33 cellular contexts compared by ENCODE assay signal in the genomic region with DNA sequence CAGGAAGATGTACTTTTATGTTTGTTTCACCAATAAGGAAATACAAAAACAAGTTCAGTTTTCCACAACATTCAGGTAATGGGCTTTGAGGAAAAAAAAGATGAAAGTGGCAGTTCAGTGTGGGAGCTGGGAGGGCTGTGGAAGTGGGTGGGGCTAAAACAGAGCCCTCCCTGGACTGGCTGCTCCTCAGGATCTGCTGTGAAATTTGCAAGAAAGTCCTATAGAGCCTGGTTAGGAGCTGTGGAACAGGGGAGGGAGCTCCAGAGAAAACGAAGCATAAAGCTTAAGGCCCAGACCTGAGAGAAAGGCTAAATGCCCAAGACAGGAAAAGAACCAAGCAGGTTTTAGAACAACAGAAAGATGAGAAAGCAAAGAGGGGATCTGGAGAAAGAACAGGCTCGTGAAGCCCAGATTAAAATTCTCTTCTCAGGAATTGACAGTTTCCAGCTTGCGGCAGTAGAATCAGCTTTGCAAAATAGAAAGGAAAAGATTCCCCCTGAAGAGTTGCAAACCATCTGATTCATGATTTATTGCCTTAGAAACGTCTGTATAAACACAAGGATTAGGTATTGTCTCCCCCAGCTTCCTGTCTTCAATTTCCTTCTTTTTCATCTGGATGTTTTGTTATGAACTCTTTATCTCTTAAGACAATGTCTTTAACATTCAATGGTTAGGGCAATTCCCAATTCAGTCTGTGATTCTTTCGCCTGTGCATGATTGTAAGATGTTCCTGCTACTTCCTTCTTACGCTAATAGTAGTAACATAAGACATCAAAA. TPM values are rescaled to one million over a fixed set of nuclear protein-coding genes. Genes with fewer than 3 reads are reported as not detected.
A peak's percentile ranks its signal among the peaks of the same experiment; 100 is the strongest.
DNase-seq lines count a peak whose midpoint lies in the region; ATAC-seq and TF ChIP-seq lines count a peak whose summit lies in the region.
"Had no signal": no experiment of that assay in that cellular context is flagged by ENCODE, and none has a peak within 500 bp of the region (broad histone marks: within the 10 kb centered on the region; RNA-seq: fewer than 3 reads in every experiment).

No MANE protein-coding gene starts in this region.

- peak overlapping the region; percentile 57 for H3K27ac ChIP-seq in C4-2B
- no peak overlapping the region for H3K27ac ChIP-seq in OCI-LY7 (ENCODE audit: low read depth, low read length, poor library complexity, severe bottlenecking)
- H3K27ac ChIP-seq: A549, esophagus muscularis mucosa, sigmoid colon, stomach, uterus had no signal

- POLR2A ChIA-PET in OCI-LY7 (lab: Charles Lee), result interaction anchor here (0.6 to 1.0 kb wide), 4 partner anchors 17 to 186 kb away, joined by 3 to 6 read pairs (median 3); no protein-coding TSS in a partner anchor

- H3K4me3 Mint-ChIP-seq in endothelial cell (ENCODE audit: unreplicated experiment), result no peak overlapping the region
- H3K4me3 Mint-ChIP-seq in mesothelial cell of epicardium, result no peak overlapping the region
- H3K4me3 Mint-ChIP-seq: activated CD8-positive, alpha-beta memory T cell treated with anti-CD3 and anti-CD28 coated beads, Interleukin-2, amount 10 ng/mL, durations not matched to agents 7 days and 5 days; CD4-positive, alpha-beta T cell; central memory CD8-positive, alpha-beta T cell; dendritic cell treated with granulocyte-macrophage colony-stimulating factor and Interleukin-4, amounts not matched to agents 40 ng/mL and 50 ng/mL, for 4 days had no signal

- CTCF ChIA-PET in OCI-LY7 (lab: Charles Lee; ENCODE audit: unreplicated experiment), result no interaction called here

- intact Hi-C loops in OCI-LY7 (cut with micrococcal nuclease; ENCODE audit: unreplicated experiment), result no loop called here
- intact Hi-C loops in Right ventricle myocardium inferior (cut with DNase I), result no loop called here

- H3K9me3 Mint-ChIP-seq in endothelial cell (ENCODE audit: unreplicated experiment), result no peaks in the 10 kb centered on the region
- H3K9me3 Mint-ChIP-seq in mesothelial cell of epicardium, result no peaks in the 10 kb centered on the region
- H3K9me3 Mint-ChIP-seq: CD4-positive, alpha-beta T cell; central memory CD8-positive, alpha-beta T cell; dendritic cell treated with granulocyte-macrophage colony-stimulating factor and Interleukin-4, amounts not matched to agents 40 ng/mL and 50 ng/mL, for 4 days had no signal

- TSS peak; percentile 7 for BruUV-seq in OCI-LY7 (replicated peaks; lab: Mats Ljungman, UMichigan)

- peaks cover 1% of the 10 kb centered on the region for H3K27me3 Mint-ChIP-seq in endothelial cell (ENCODE audit: unreplicated experiment)
- peaks cover 5% of the 10 kb centered on the region for H3K27me3 Mint-ChIP-seq in mesothelial cell of epicardium (ENCODE audit: low read depth)
- H3K27me3 Mint-ChIP-seq: dendritic cell treated with granulocyte-macrophage colony-stimulating factor and Interleukin-4, amounts not matched to agents 40 ng/mL and 50 ng/mL, for 4 days; progenitor cell of endocrine pancreas had no signal

- H3K36me3 ChIP-seq in OCI-LY7 (ENCODE audit: insufficient read depth, low read length), result peaks cover 99% of the 10 kb centered on the region
- H3K36me3 ChIP-seq: esophagus muscularis mucosa, heart left ventricle, sigmoid colon, stomach, uterus had no signal

- peaks cover under 1% of the 10 kb centered on the region; the same call in 1 of the 2 replicates for H3K79me2 ChIP-seq in OCI-LY7 (ENCODE audit: insufficient read depth, low read depth, low read length)

- no peaks in the 10 kb centered on the region for H3K4me1 ChIP-seq in OCI-LY7 (ENCODE audit: insufficient read depth, low read length, poor library complexity, severe bottlenecking)
- H3K4me1 ChIP-seq: A549, esophagus muscularis mucosa, sigmoid colon, stomach, uterus had no signal

- no peak overlapping the region for H3K4me3 ChIP-seq in OCI-LY7 (ENCODE audit: low read depth, low read length, poor library complexity, severe bottlenecking)
- H3K4me3 ChIP-seq: A549, esophagus muscularis mucosa, heart left ventricle, sigmoid colon, stomach, uterus had no signal

- H3K36me3 Mint-ChIP-seq in endothelial cell (ENCODE audit: low read depth, unreplicated experiment) (peaks cover 3% of the 10 kb centered on the region), mesothelial cell of epicardium (no peaks in the 10 kb centered on the region)
- H3K36me3 Mint-ChIP-seq: activated CD8-positive, alpha-beta memory T cell treated with anti-CD3 and anti-CD28 coated beads, Interleukin-2, amount 10 ng/mL, durations not matched to agents 7 days and 5 days had no signal

- no peaks in the 10 kb centered on the region for H3K9me2 ChIP-seq in OCI-LY7 (ENCODE audit: insufficient read depth, low read length)

- no peak overlapping the region for H3K4me2 ChIP-seq in OCI-LY7 (ENCODE audit: low read length)
- H3K4me2 ChIP-seq: A549 had no signal

- TF ChIP-seq CTCF in C4-2B (conservative IDR thresholded peaks at IDR 0.05), result no peak
- TF ChIP-seq CTCF in OCI-LY7 (conservative IDR thresholded peaks at IDR 0.05; ENCODE audit: low read length), result no peak
- TF ChIP-seq CTCF in endothelial cell (IDR thresholded peaks at IDR 0.05; ENCODE audit: unreplicated experiment), result no peak
- TF ChIP-seq CTCF in mesothelial cell of epicardium (IDR thresholded peaks at IDR 0.05; ENCODE audit: unreplicated experiment), result no peak

- H3K27ac Mint-ChIP-seq in endothelial cell (ENCODE audit: unreplicated experiment) (peak overlapping the region; percentile 92), mesothelial cell of epicardium (peak overlapping the region; percentile 44)
- H3K27ac Mint-ChIP-seq: activated CD8-positive, alpha-beta memory T cell treated with anti-CD3 and anti-CD28 coated beads, Interleukin-2, amount 10 ng/mL, durations not matched to agents 7 days and 5 days; CD4-positive, alpha-beta T cell; dendritic cell treated with granulocyte-macrophage colony-stimulating factor and Interleukin-4, amounts not matched to agents 40 ng/mL and 50 ng/mL, for 4 days; progenitor cell of endocrine pancreas had no signal

- 0 out of 2 replicates have a peak, but pooled peaks cover 4% of the 10 kb centered on the region for H4K20me1 ChIP-seq in OCI-LY7 (ENCODE audit: insufficient read depth, low read length)

- no peak overlapping the region for H2AFZ ChIP-seq in OCI-LY7 (ENCODE audit: low read length)

- H3K4me1 Mint-ChIP-seq in endothelial cell (ENCODE audit: unreplicated experiment), result peaks cover 37% of the 10 kb centered on the region
- peaks cover 8% of the 10 kb centered on the region for H3K4me1 Mint-ChIP-seq in mesothelial cell of epicardium
- H3K4me1 Mint-ChIP-seq: activated CD8-positive, alpha-beta memory T cell treated with anti-CD3 and anti-CD28 coated beads, Interleukin-2, amount 10 ng/mL, durations not matched to agents 7 days and 5 days; central memory CD8-positive, alpha-beta T cell had no signal

- H3K9me3 ChIP-seq in OCI-LY7 (ENCODE audit: low read length), result no peaks in the 10 kb centered on the region
- H3K9me3 ChIP-seq: A549, esophagus muscularis mucosa, heart left ventricle, sigmoid colon, stomach, uterus had no signal

- DNase-seq in OCI-LY7 (ENCODE audit: low spot score) (no peak), endothelial cell (ENCODE audit: low spot score) (peak; percentile 25), mesothelial cell of epicardium (ENCODE audit: low spot score in 2 of 2, unreplicated experiment in 2 of 2) (no peak), Right ventricle myocardium inferior (ENCODE audit: missing footprints) (no peak), NCI-H1417 (lab: John Stamatoyannopoulos, UW) (no peak), SHP77 treated with DMSO at 0.1 percent for 48 hours (lab: John Stamatoyannopoulos, UW) (no peak)
- no peak for DNase-seq in activated CD8-positive, alpha-beta memory T cell treated with anti-CD3 and anti-CD28 coated beads, Interleukin-2, amount 50 U/mL, for 48 hours
- DNase-seq: activated CD4-positive, CD25-positive, alpha-beta regulatory T cell; activated CD8-positive, alpha-beta memory T cell treated with anti-CD3 and anti-CD28 coated beads, Interleukin-2, amount 10 ng/mL, durations not matched to agents 7 days and 5 days; activated gamma-delta T cell treated with Interleukin-2 at 50 U/mL for 16 hours; activated T-cell treated with anti-CD3 and anti-CD28 coated beads, Interleukin-2, amount 50 U/mL, for 48 hours; AML-193; CD4-positive, alpha-beta T cell; foreskin melanocyte; heart left ventricle; IMR-90; NCI-H1092; NCI-H187 treated with DMSO at 0.1 percent for 48 hours; NCI-H2171; NCI-H510A treated with DMSO at 0.1 percent for 48 hours; sigmoid colon; stimulated activated CD4-positive, alpha-beta T cell treated with anti-CD3 and anti-CD28 coated beads, Interleukin-4, amount 100 ng/mL, for 1 hour; stomach; uterus had no signal

- no peak for ATAC-seq in Right ventricle myocardium inferior
- ATAC-seq: A549; activated CD8-positive, alpha-beta memory T cell treated with anti-CD3 and anti-CD28 coated beads, Interleukin-2, amount 10 ng/mL, durations not matched to agents 7 days and 5 days; heart left ventricle had no signal

RNA-seq across cellular contexts. Expression of gene CRHBP, which starts 26.3 kb away (rescaled TPM):
- total RNA-seq in OCI-LY7 (2014; rRNA removed; shearing (Covaris generic)), result 38.5 and 40.3 TPM in 2 replicates
- total RNA-seq in OCI-LY7 (2022) (41.6 and 46.9 TPM in 2 replicates), endothelial cell (ENCODE audit: unreplicated experiment) (108 TPM), mesothelial cell of epicardium (5.3 to 10.7 TPM (median 8.0 TPM) in 3 replicates), Right ventricle myocardium inferior (1.3 TPM)
- total RNA-seq: CD4-positive, alpha-beta T cell; IMR-90; kidney epithelial cell; lung microvascular endothelial cell; SK-MEL-5; stomach had no signal
